In genomic region chr6:125477141-125477540, GRCh38 we compare ENCODE assay signal across 22 cellular contexts.
"Had no signal": no experiment of that assay in that cellular context is flagged by ENCODE, and none has a peak within 500 bp of the region (broad histone marks: within the 10 kb centered on the region; RNA-seq: fewer than 3 reads in every experiment).

No MANE protein-coding gene starts in this region.

- H3K9me3 ChIP-seq: adrenal gland had no signal

- H3K4me1 ChIP-seq: adrenal gland had no signal

- ATAC-seq: activated CD4-positive, alpha-beta T cell treated with anti-CD3 and anti-CD28 coated beads for 36 hours; activated CD8-positive, alpha-beta T cell treated with anti-CD3 and anti-CD28 coated beads for 36 hours; activated T-cell treated with anti-CD3 and anti-CD28 coated beads, Interleukin-2, amount 50 U/mL, for 72 hours; K562; T-helper 17 cell had no signal

- H3K27ac ChIP-seq: adrenal gland, WERI-Rb-1 had no signal

- H3K27me3 ChIP-seq: adrenal gland had no signal

- DNase-seq: activated CD4-positive, alpha-beta T cell treated with anti-CD3 and anti-CD28 coated beads for 36 hours; activated CD4-positive, alpha-beta T cell treated with anti-CD3 and anti-CD28 coated beads, Interleukin-2, amount 50 U/mL, for 1 hour; activated CD8-positive, alpha-beta memory T cell treated with anti-CD3 and anti-CD28 coated beads, Interleukin-2, amount 50 U/mL, for 4 hours; activated CD8-positive, alpha-beta T cell treated with anti-CD3 and anti-CD28 coated beads for 36 hours; activated gamma-delta T cell treated with Interleukin-2 at 50 U/mL for 16 hours; activated naive CD4-positive, alpha-beta T cell treated with anti-CD3 and anti-CD28 coated beads, Interleukin-2, amount 10 ng/mL, durations not matched to agents 7 days and 5 days; activated naive CD8-positive, alpha-beta T cell treated with anti-CD3 and anti-CD28 coated beads for 36 hours; activated T-cell treated with anti-CD3 and anti-CD28 coated beads, Interleukin-2, amount 50 U/mL, for 72 hours; adrenal gland; anterior cingulate cortex; NCI-H1048; NCI-H1930; NCI-H2107; NCI-H2171 treated with DMSO at 0.1 percent for 48 hours; NCI-H226; NCI-H526; NCI-H82; SIG-M5; T-helper 17 cell; T-helper 9 cell; WERI-Rb-1 had no signal

- H3K36me3 ChIP-seq: adrenal gland, WERI-Rb-1 had no signal

- H3K4me3 ChIP-seq: adrenal gland, K562 had no signal
